In genomic region chr9:41113348-41113747, GRCh38 we compare ENCODE assay signal across 11 cellular contexts. TPM values are rescaled to one million over a fixed set of nuclear protein-coding genes. Genes with fewer than 3 reads are reported as not detected.
DNase-seq lines count a peak whose midpoint lies in the region; ATAC-seq and TF ChIP-seq lines count a peak whose summit lies in the region.
"Not testable (repeated sequence)": the region's sequence is repeated elsewhere in the genome, so short reads cannot be mapped to it uniquely, and the experiment has no call there.
"Had no signal": no experiment of that assay in that cellular context is flagged by ENCODE, and none has a peak within 500 bp of the region (broad histone marks: within the 10 kb centered on the region; RNA-seq: fewer than 3 reads in every experiment).

No MANE protein-coding gene starts in this region.

- not testable (repeated sequence) for H3K27ac ChIP-seq in CD4-positive, alpha-beta T cell (ENCODE audit: low read depth, low read length); upper lobe of right lung

- peak; percentile 24 for ATAC-seq in CD4-positive, alpha-beta T cell (ENCODE audit: poor library complexity)
- ATAC-seq in activated T-helper 17 cell treated with anti-CD3 and anti-CD28 coated beads, Interleukin-2, amount 50 U/mL, for 72 hours (replicated peaks): peak; percentile 25
- ATAC-seq in central memory CD8-positive, alpha-beta T cell (replicated peaks; ENCODE audit: extremely low read depth, poor library complexity, severe bottlenecking): peak; percentile 26
- ATAC-seq in stimulated activated memory B cell treated with anti-CD40 and anti-IgM and Interleukin-4, amounts not matched to agents 10 μg/mL and 1 μg/mL and 100 μg/mL, for 72 hours: peak; percentile 43
- peak; percentile 38 for ATAC-seq in upper lobe of right lung

- not testable (repeated sequence) for TF ChIP-seq CTCF in CD4-positive, alpha-beta T cell (IDR thresholded peaks at IDR 0.05); upper lobe of right lung (IDR thresholded peaks at IDR 0.05)

- DNase-seq in CD4-positive, alpha-beta T cell; central memory CD8-positive, alpha-beta T cell (ENCODE audit: low spot score in 2 of 2); upper lobe of right lung: not testable (repeated sequence)
- DNase-seq in activated CD4-positive, alpha-beta T cell treated with anti-CD3 and anti-CD28 coated beads, Interleukin-2, amount 10 ng/mL, durations not matched to agents 24 days and 14 days: peak; percentile 47

- H3K9me3 ChIP-seq in CD4-positive, alpha-beta T cell (ENCODE audit: control insufficient read depth, low read length); upper lobe of right lung: not testable (repeated sequence)

- H3K4me1 Mint-ChIP-seq in CD4-positive, alpha-beta T cell (ENCODE audit: low read depth); activated CD4-positive, alpha-beta T cell treated with anti-CD3 and anti-CD28 coated beads, Interleukin-2, amount 10 ng/mL, durations not matched to agents 24 days and 14 days; activated T-helper 17 cell treated with anti-CD3 and anti-CD28 coated beads, Interleukin-2, amount 50 U/mL, for 72 hours; central memory CD8-positive, alpha-beta T cell; stimulated activated memory B cell treated with anti-CD40 and anti-IgM and Interleukin-4, amounts not matched to agents 10 μg/mL and 1 μg/mL and 100 μg/mL, for 72 hours: not testable (repeated sequence)

- not testable (repeated sequence) for H3K4me1 ChIP-seq in upper lobe of right lung

- CTCF ChIA-PET in CD4-positive, alpha-beta T cell (lab: Charles Lee): not testable (repeated sequence)

- not testable (repeated sequence) for H3K36me3 ChIP-seq in upper lobe of right lung

- H3K4me3 Mint-ChIP-seq in CD4-positive, alpha-beta T cell; activated CD4-positive, alpha-beta T cell treated with anti-CD3 and anti-CD28 coated beads, Interleukin-2, amount 10 ng/mL, durations not matched to agents 24 days and 14 days; activated T-helper 17 cell treated with anti-CD3 and anti-CD28 coated beads, Interleukin-2, amount 50 U/mL, for 72 hours; central memory CD8-positive, alpha-beta T cell; stimulated activated memory B cell treated with anti-CD40 and anti-IgM and Interleukin-4, amounts not matched to agents 10 μg/mL and 1 μg/mL and 100 μg/mL, for 72 hours: not testable (repeated sequence)

- H3K27me3 Mint-ChIP-seq in CD4-positive, alpha-beta T cell; activated CD4-positive, alpha-beta T cell treated with anti-CD3 and anti-CD28 coated beads, Interleukin-2, amount 10 ng/mL, durations not matched to agents 24 days and 14 days; activated T-helper 17 cell treated with anti-CD3 and anti-CD28 coated beads, Interleukin-2, amount 50 U/mL, for 72 hours; central memory CD8-positive, alpha-beta T cell; stimulated activated memory B cell treated with anti-CD40 and anti-IgM and Interleukin-4, amounts not matched to agents 10 μg/mL and 1 μg/mL and 100 μg/mL, for 72 hours: not testable (repeated sequence)

- not testable (repeated sequence) for H3K9me3 Mint-ChIP-seq in CD4-positive, alpha-beta T cell; activated CD4-positive, alpha-beta T cell treated with anti-CD3 and anti-CD28 coated beads, Interleukin-2, amount 10 ng/mL, durations not matched to agents 24 days and 14 days; activated T-helper 17 cell treated with anti-CD3 and anti-CD28 coated beads, Interleukin-2, amount 50 U/mL, for 72 hours; central memory CD8-positive, alpha-beta T cell; stimulated activated memory B cell treated with anti-CD40 and anti-IgM and Interleukin-4, amounts not matched to agents 10 μg/mL and 1 μg/mL and 100 μg/mL, for 72 hours

- not testable (repeated sequence) for H3K27ac Mint-ChIP-seq in CD4-positive, alpha-beta T cell; activated CD4-positive, alpha-beta T cell treated with anti-CD3 and anti-CD28 coated beads, Interleukin-2, amount 10 ng/mL, durations not matched to agents 24 days and 14 days; activated T-helper 17 cell treated with anti-CD3 and anti-CD28 coated beads, Interleukin-2, amount 50 U/mL, for 72 hours; central memory CD8-positive, alpha-beta T cell (ENCODE audit: low read depth); stimulated activated memory B cell treated with anti-CD40 and anti-IgM and Interleukin-4, amounts not matched to agents 10 μg/mL and 1 μg/mL and 100 μg/mL, for 72 hours

- H3K4me3 ChIP-seq in upper lobe of right lung: not testable (repeated sequence)

- intact Hi-C loops in CD4-positive, alpha-beta T cell (cut with DNase I, micrococcal nuclease); activated CD4-positive, alpha-beta T cell treated with anti-CD3 and anti-CD28 coated beads, Interleukin-2, amount 10 ng/mL, durations not matched to agents 24 days and 14 days (cut with micrococcal nuclease); upper lobe of right lung (cut with DNase I): not testable (repeated sequence)

- not testable (repeated sequence) for H3K36me3 Mint-ChIP-seq in CD4-positive, alpha-beta T cell (ENCODE audit: low read depth); activated CD4-positive, alpha-beta T cell treated with anti-CD3 and anti-CD28 coated beads, Interleukin-2, amount 10 ng/mL, durations not matched to agents 24 days and 14 days (ENCODE audit: low read depth); activated T-helper 17 cell treated with anti-CD3 and anti-CD28 coated beads, Interleukin-2, amount 50 U/mL, for 72 hours (ENCODE audit: low read depth); central memory CD8-positive, alpha-beta T cell (ENCODE audit: insufficient read depth); stimulated activated memory B cell treated with anti-CD40 and anti-IgM and Interleukin-4, amounts not matched to agents 10 μg/mL and 1 μg/mL and 100 μg/mL, for 72 hours

- POLR2A ChIA-PET in CD4-positive, alpha-beta T cell (lab: Charles Lee): not testable (repeated sequence)

- H3K27me3 ChIP-seq in CD4-positive, alpha-beta T cell (ENCODE audit: control insufficient read depth, insufficient read depth, low read length); upper lobe of right lung: not testable (repeated sequence)

RNA-seq across cellular contexts. Expression of gene FOXD4L6, which starts 15.1 kb away (rescaled TPM):
- total RNA-seq in CD4-positive, alpha-beta T cell: not detected
- not detected in 2 replicates for total RNA-seq in activated CD4-positive, alpha-beta T cell treated with anti-CD3 and anti-CD28 coated beads, Interleukin-2, amount 10 ng/mL, durations not matched to agents 24 days and 14 days
- total RNA-seq in activated T-helper 17 cell treated with anti-CD3 and anti-CD28 coated beads, Interleukin-2, amount 50 U/mL, for 72 hours: not detected
- total RNA-seq in upper lobe of right lung: not detected
- total RNA-seq: B cell; CD4-positive, CD25-positive, alpha-beta regulatory T cell; CD8-positive, alpha-beta memory T cell; GM12878; H7 had no signal
